In genomic region chr10:27258838-27259532, GRCh38 we compare ENCODE assay signal across 7 cellular contexts. TPM values are rescaled to one million over a fixed set of nuclear protein-coding genes. Genes with fewer than 3 reads are reported as not detected.
DNase-seq lines count a peak whose midpoint lies in the region; ATAC-seq and TF ChIP-seq lines count a peak whose summit lies in the region.

No MANE protein-coding gene starts in this region.

- H3F3A ChIP-seq in smooth muscle cell (ENCODE audit: low read depth) = no peaks in the 10 kb centered on the region

- H3K9me3 ChIP-seq in smooth muscle cell (replicated peaks; ENCODE audit: low read depth) = no peaks in the 10 kb centered on the region

- peak; percentile 38 for DNase-seq in activated naive CD8-positive, alpha-beta T cell treated with anti-CD3 and anti-CD28 coated beads, Interleukin-2, amount 50 U/mL, for 24 hours
- DNase-seq in iPS-NIHi11 (ENCODE audit: low spot score) (peak; percentile 69), smooth muscle cell (lab: John Stamatoyannopoulos, UW; ENCODE audit: unreplicated experiment) (no peak), NCI-H226 (no peak), A172 (ENCODE audit: low spot score) (no peak)

- peaks cover 66% of the 10 kb centered on the region for H3K27me3 ChIP-seq in smooth muscle cell (ENCODE audit: low read depth)

- H3K27me3 Mint-ChIP-seq in activated naive CD8-positive, alpha-beta T cell treated with anti-CD3 and anti-CD28 coated beads, Interleukin-2, amount 50 U/mL, for 24 hours = peaks cover 49% of the 10 kb centered on the region

- peak; percentile 76 for ATAC-seq in GM18868 (IDR thresholded peaks at IDR 0.05; ENCODE audit: unreplicated experiment)
- peak; percentile 61 for ATAC-seq in HG03097 (IDR thresholded peaks at IDR 0.05; ENCODE audit: low FRiP score, unreplicated experiment)
- peak; percentile 62 for ATAC-seq in activated naive CD8-positive, alpha-beta T cell treated with anti-CD3 and anti-CD28 coated beads, Interleukin-2, amount 50 U/mL, for 24 hours

- H3K4me3 ChIP-seq in smooth muscle cell = peak overlapping the region; percentile 50

- no peaks in the 10 kb centered on the region for H3K79me2 ChIP-seq in smooth muscle cell (ENCODE audit: low read depth)

- H3K36me3 ChIP-seq in smooth muscle cell (ENCODE audit: low read depth) = no peaks in the 10 kb centered on the region

- peaks cover 20% of the 10 kb centered on the region for H3K4me1 Mint-ChIP-seq in activated naive CD8-positive, alpha-beta T cell treated with anti-CD3 and anti-CD28 coated beads, Interleukin-2, amount 50 U/mL, for 24 hours

- H3K9me3 Mint-ChIP-seq in activated naive CD8-positive, alpha-beta T cell treated with anti-CD3 and anti-CD28 coated beads, Interleukin-2, amount 50 U/mL, for 24 hours = peaks cover 5% of the 10 kb centered on the region

- TF ChIP-seq CTCF in smooth muscle cell (IDR thresholded peaks at IDR 0.05; ENCODE audit: borderline replicate concordance, insufficient read depth, poor library complexity, severe bottlenecking) = no peak

- H3K27ac ChIP-seq in smooth muscle cell (ENCODE audit: low read depth) = no peak overlapping the region

- no peaks in the 10 kb centered on the region for H4K20me1 ChIP-seq in smooth muscle cell (ENCODE audit: low read depth)

- H3K27ac Mint-ChIP-seq in activated naive CD8-positive, alpha-beta T cell treated with anti-CD3 and anti-CD28 coated beads, Interleukin-2, amount 50 U/mL, for 24 hours = no peak overlapping the region

- H3K36me3 Mint-ChIP-seq in activated naive CD8-positive, alpha-beta T cell treated with anti-CD3 and anti-CD28 coated beads, Interleukin-2, amount 50 U/mL, for 24 hours (ENCODE audit: low read depth) = peaks cover 6% of the 10 kb centered on the region

- peak overlapping the region; percentile 86 for H3K4me3 Mint-ChIP-seq in activated naive CD8-positive, alpha-beta T cell treated with anti-CD3 and anti-CD28 coated beads, Interleukin-2, amount 50 U/mL, for 24 hours

- H2AFZ ChIP-seq in smooth muscle cell (ENCODE audit: low read depth) = peak overlapping the region; percentile 79

- H3K4me2 ChIP-seq in smooth muscle cell = peak overlapping the region; percentile 91

- no peak overlapping the region for H3K9ac ChIP-seq in smooth muscle cell (ENCODE audit: low read depth)

- no peaks in the 10 kb centered on the region for H3K4me1 ChIP-seq in smooth muscle cell (ENCODE audit: low read depth)

- WGBS in smooth muscle cell (ENCODE audit: low lambda C conversion rate) = 3% methylated on average over 51 of the region's 65 CpGs

RNA-seq across cellular contexts. Expression of gene ACBD5, which starts 18.4 kb away (rescaled TPM):
- total RNA-seq in smooth muscle cell = 18.7 and 25.6 TPM in 2 replicates
- polyA plus RNA-seq in smooth muscle cell = 12.5 and 14.7 TPM in 2 replicates
- 28.6 and 38.5 TPM in 2 replicates for total RNA-seq in A172 (2014; rRNA removed; shearing (Covaris generic))

Comparison
In these comparisons a context has a peak if more than half of its experiments do, and no peak if none do; other contexts are left out.
1. DNase-seq: peak in activated naive CD8-positive, alpha-beta T cell treated with anti-CD3 and anti-CD28 coated beads, Interleukin-2, amount 50 U/mL, for 24 hours (single experiment) and iPS-NIHi11 (single experiment); none in smooth muscle cell (single experiment), NCI-H226 (single experiment) and A172 (single experiment).
2. Peak in every context shown above with its lines, with median percentiles within 50 percentile points of each other: ATAC-seq.